ENCODE assay signal across 19 cellular contexts in genomic region chr7:103990991-103991390, GRCh38. TPM values are rescaled to one million over a fixed set of nuclear protein-coding genes. Genes with fewer than 3 reads are reported as not detected.
DNase-seq lines count a peak whose midpoint lies in the region; TF ChIP-seq lines count a peak whose summit lies in the region.
"Had no signal": no experiment of that assay in that cellular context is flagged by ENCODE, and none has a peak within 500 bp of the region (broad histone marks: within the 10 kb centered on the region; RNA-seq: fewer than 3 reads in every experiment).

No MANE protein-coding gene starts in this region.

- peak overlapping the region; percentile 88 for H3K4me2 ChIP-seq in osteoblast (ENCODE audit: insufficient read depth, low read length)

- H2AFZ ChIP-seq in osteoblast (ENCODE audit: low read length) = no peak overlapping the region

- POLR2A ChIA-PET in activated CD4-positive, alpha-beta memory T cell treated with anti-CD3 and anti-CD28 coated beads for 36 hours (lab: Charles Lee) = no interaction called here

- CTCF ChIA-PET in activated CD4-positive, alpha-beta memory T cell treated with anti-CD3 and anti-CD28 coated beads for 36 hours (lab: Charles Lee) = no interaction called here

- peaks cover 7% of the 10 kb centered on the region for H3K4me1 ChIP-seq in osteoblast (ENCODE audit: insufficient read depth, low read length)
- H3K4me1 ChIP-seq: prostate gland had no signal

- no peak overlapping the region for H3K4me3 ChIP-seq in osteoblast (ENCODE audit: insufficient read depth, low read length)
- H3K4me3 ChIP-seq: lung had no signal

- peaks cover 17% of the 10 kb centered on the region for H3K4me1 Mint-ChIP-seq in brain
- H3K4me1 Mint-ChIP-seq in activated CD4-positive, alpha-beta memory T cell treated with anti-CD3 and anti-CD28 coated beads for 36 hours (ENCODE audit: low read depth) = peaks cover 12% of the 10 kb centered on the region
- peaks cover 5% of the 10 kb centered on the region for H3K4me1 Mint-ChIP-seq in T-helper 2 cell treated with Interferon-gamma antibody and Interleukin-4, amounts not matched to agents 5 μg/mL and 100 μg/mL, for 36 hours (ENCODE audit: low read depth)

- no peaks in the 10 kb centered on the region for H3K9me3 ChIP-seq in osteoblast (ENCODE audit: low read depth, low read length)
- H3K9me3 ChIP-seq: esophagus squamous epithelium, prostate gland had no signal

- H3K27me3 Mint-ChIP-seq in brain = peaks cover 71% of the 10 kb centered on the region
- H3K27me3 Mint-ChIP-seq in activated CD4-positive, alpha-beta memory T cell treated with anti-CD3 and anti-CD28 coated beads for 36 hours = peaks cover 34% of the 10 kb centered on the region
- H3K27me3 Mint-ChIP-seq in T-helper 2 cell treated with Interferon-gamma antibody and Interleukin-4, amounts not matched to agents 5 μg/mL and 100 μg/mL, for 36 hours (ENCODE audit: low read depth) = peaks cover 51% of the 10 kb centered on the region

- peaks cover 34% of the 10 kb centered on the region for H3K27me3 ChIP-seq in osteoblast (ENCODE audit: insufficient read depth, low read length)

- H4K20me1 ChIP-seq in osteoblast (ENCODE audit: insufficient read depth, low read length) = no peaks in the 10 kb centered on the region

- peak overlapping the region; percentile 85 to 91 (median 91) for H3K4me3 Mint-ChIP-seq in brain
- no peak overlapping the region for H3K4me3 Mint-ChIP-seq in activated CD4-positive, alpha-beta memory T cell treated with anti-CD3 and anti-CD28 coated beads for 36 hours
- H3K4me3 Mint-ChIP-seq in T-helper 2 cell treated with Interferon-gamma antibody and Interleukin-4, amounts not matched to agents 5 μg/mL and 100 μg/mL, for 36 hours = no peak overlapping the region

- no peak overlapping the region for H3K27ac Mint-ChIP-seq in brain
- no peak overlapping the region for H3K27ac Mint-ChIP-seq in activated CD4-positive, alpha-beta memory T cell treated with anti-CD3 and anti-CD28 coated beads for 36 hours
- no peak overlapping the region for H3K27ac Mint-ChIP-seq in T-helper 2 cell treated with Interferon-gamma antibody and Interleukin-4, amounts not matched to agents 5 μg/mL and 100 μg/mL, for 36 hours
- H3K27ac Mint-ChIP-seq: activated CD8-positive, alpha-beta T cell treated with anti-CD3 and anti-CD28 coated beads for 36 hours; activated naive CD8-positive, alpha-beta T cell treated with anti-CD3 and anti-CD28 coated beads for 36 hours; naive B cell had no signal

- no peaks in the 10 kb centered on the region for H3K36me3 ChIP-seq in osteoblast (ENCODE audit: insufficient read depth, low read length)
- H3K36me3 ChIP-seq: esophagus squamous epithelium, prostate gland had no signal

- H3K79me2 ChIP-seq in osteoblast (ENCODE audit: insufficient read depth, low read length) = no peaks in the 10 kb centered on the region

- peak in 2 of 3 experiments; percentile 19 to 40 for DNase-seq in NCI-H1417 (lab: John Stamatoyannopoulos, UW)
- no peak for DNase-seq in NCI-H1417 treated with DMSO at 0.1 percent for 48 hours (lab: John Stamatoyannopoulos, UW)
- peak; percentile 11 for DNase-seq in M059J (ENCODE audit: low read depth)
- peak; percentile 74 for DNase-seq in osteoblast (ENCODE audit: insufficient read length, low spot score, missing footprints)
- DNase-seq in activated CD4-positive, alpha-beta memory T cell treated with anti-CD3 and anti-CD28 coated beads for 36 hours = no peak
- DNase-seq in NCI-H2171 (lab: John Stamatoyannopoulos, UW) = no peak
- no peak for DNase-seq in T-helper 2 cell treated with Interferon-gamma antibody and Interleukin-4, amounts not matched to agents 5 μg/mL and 100 μg/mL, for 36 hours (ENCODE audit: low spot score)
- DNase-seq: activated CD8-positive, alpha-beta T cell treated with anti-CD3 and anti-CD28 coated beads for 36 hours; activated naive CD8-positive, alpha-beta T cell treated with anti-CD3 and anti-CD28 coated beads for 36 hours; activated T-cell treated with anti-CD3 and anti-CD28 coated beads, Interleukin-2, amount 50 U/mL, for 4 hours; esophagus squamous epithelium; naive B cell; stimulated activated CD4-positive, alpha-beta T cell treated with anti-CD3 and anti-CD28 coated beads, Interleukin-15, amount 100 ng/mL, for 24 hours; stimulated activated naive CD4-positive, alpha-beta T cell treated with Interleukin-2 at 50 U/mL for 16 hours had no signal

- no peak overlapping the region for H3K27ac ChIP-seq in osteoblast (ENCODE audit: low read depth, low read length)
- H3K27ac ChIP-seq: C4-2B, prostate gland, RWPE1 had no signal

- no peak for TF ChIP-seq CTCF in brain (conservative IDR thresholded peaks at IDR 0.05)
- TF ChIP-seq CTCF in osteoblast (IDR thresholded peaks at IDR 0.05; ENCODE audit: extremely low read depth, low read depth, low read length) = no peak

- intact Hi-C loops in activated CD4-positive, alpha-beta memory T cell treated with anti-CD3 and anti-CD28 coated beads for 36 hours (cut with micrococcal nuclease) = no loop called here

- H3K9me3 Mint-ChIP-seq in brain = peaks cover 0 to 2% (median 0%) of the 10 kb centered on the region in 5 experiments
- no peaks in the 10 kb centered on the region for H3K9me3 Mint-ChIP-seq in activated CD4-positive, alpha-beta memory T cell treated with anti-CD3 and anti-CD28 coated beads for 36 hours
- no peaks in the 10 kb centered on the region for H3K9me3 Mint-ChIP-seq in T-helper 2 cell treated with Interferon-gamma antibody and Interleukin-4, amounts not matched to agents 5 μg/mL and 100 μg/mL, for 36 hours
- H3K9me3 Mint-ChIP-seq: activated CD8-positive, alpha-beta T cell treated with anti-CD3 and anti-CD28 coated beads for 36 hours; activated naive CD8-positive, alpha-beta T cell treated with anti-CD3 and anti-CD28 coated beads for 36 hours; activated T-cell treated with anti-CD3 and anti-CD28 coated beads, Interleukin-2, amount 50 U/mL, for 4 hours had no signal

- H3K36me3 Mint-ChIP-seq in brain = no peaks in the 10 kb centered on the region
- H3K36me3 Mint-ChIP-seq in activated CD4-positive, alpha-beta memory T cell treated with anti-CD3 and anti-CD28 coated beads for 36 hours = no peaks in the 10 kb centered on the region
- no peaks in the 10 kb centered on the region for H3K36me3 Mint-ChIP-seq in T-helper 2 cell treated with Interferon-gamma antibody and Interleukin-4, amounts not matched to agents 5 μg/mL and 100 μg/mL, for 36 hours (ENCODE audit: low read depth)
- H3K36me3 Mint-ChIP-seq: activated naive CD8-positive, alpha-beta T cell treated with anti-CD3 and anti-CD28 coated beads for 36 hours; naive B cell had no signal

RNA-seq across cellular contexts. Expression of gene RELN, which starts 1.5 kb away (rescaled TPM):
- total RNA-seq in M059J (2014; rRNA removed; shearing (Covaris generic)) = 1.0 and 1.6 TPM in 2 replicates
- 35.1 TPM for polyA plus RNA-seq in brain (ENCODE audit: insufficient read depth, low read depth, low replicate concordance)
- total RNA-seq in osteoblast = 0.29 and 0.36 TPM in 2 replicates
- total RNA-seq in activated CD4-positive, alpha-beta memory T cell treated with anti-CD3 and anti-CD28 coated beads for 36 hours = not detected
- total RNA-seq: activated CD8-positive, alpha-beta T cell treated with anti-CD3 and anti-CD28 coated beads for 36 hours; activated naive CD8-positive, alpha-beta T cell treated with anti-CD3 and anti-CD28 coated beads for 36 hours had no signal

Comparison
In these comparisons a context has a peak if more than half of its experiments do, and no peak if none do; other contexts are left out.
1. DNase-seq: peak in NCI-H1417 (2 of 3), M059J (single experiment) and osteoblast (single experiment); none in NCI-H1417 treated with DMSO at 0.1 percent for 48 hours (single experiment), activated CD4-positive, alpha-beta memory T cell treated with anti-CD3 and anti-CD28 coated beads for 36 hours (single experiment), NCI-H2171 (single experiment) and T-helper 2 cell treated with Interferon-gamma antibody and Interleukin-4, amounts not matched to agents 5 μg/mL and 100 μg/mL, for 36 hours (single experiment).
2. H3K4me3 Mint-ChIP-seq: peak in brain (5 of 5); none in activated CD4-positive, alpha-beta memory T cell treated with anti-CD3 and anti-CD28 coated beads for 36 hours (single experiment) and T-helper 2 cell treated with Interferon-gamma antibody and Interleukin-4, amounts not matched to agents 5 μg/mL and 100 μg/mL, for 36 hours (single experiment).